8 cellular contexts compared by ENCODE assay signal in genomic region chr9:69223605-69224004, GRCh38. TPM values are rescaled to one million over a fixed set of nuclear protein-coding genes. Genes with fewer than 3 reads are reported as not detected.
DNase-seq lines count a peak whose midpoint lies in the region; ATAC-seq, FAIRE-seq and TF ChIP-seq lines count a peak whose summit lies in the region.

No MANE protein-coding gene starts in this region.

- TF ChIP-seq CTCF in breast epithelium (IDR thresholded peaks at IDR 0.05) (peak; percentile 39 to 54 (median 54)), kidney (IDR thresholded peaks at IDR 0.05; ENCODE audit: borderline replicate concordance, extremely low read depth, insufficient read depth) (peak; percentile 35)

- DNase-seq in activated CD4-positive, alpha-beta T cell treated with anti-CD3 and anti-CD28 coated beads, Interleukin-2, amount 10 ng/mL, durations not matched to agents 24 days and 14 days, result peak; percentile 51
- no peak for DNase-seq in activated CD4-positive, alpha-beta T cell treated with anti-CD3 and anti-CD28 coated beads for 1 hour
- DNase-seq in NCI-H1105 treated with DMSO at 0.1 percent for 48 hours (lab: John Stamatoyannopoulos, UW), result peak; percentile 20
- no peak for DNase-seq in breast epithelium (ENCODE audit: low spot score in 2 of 2)
- DNase-seq in kidney, result no peak
- no peak for DNase-seq in DMS79 (lab: John Stamatoyannopoulos, UW)
- no peak for DNase-seq in activated CD8-positive, alpha-beta memory T cell treated with anti-CD3 and anti-CD28 coated beads for 24 hours

- H3K4me1 ChIP-seq in breast epithelium (no peaks in the 10 kb centered on the region), kidney (ENCODE audit: control insufficient read depth in 1 of 2, insufficient read depth in 1 of 2, low read depth in 1 of 2, low read length in 2 of 2) (no peaks in the 10 kb centered on the region)

- H3K36me3 ChIP-seq in breast epithelium (no peaks in the 10 kb centered on the region), kidney (ENCODE audit: control insufficient read depth in 1 of 2, insufficient read depth in 2 of 2, low read length in 2 of 2) (peaks cover 20 to 48% of the 10 kb centered on the region in 2 donors)

- peaks cover 10% of the 10 kb centered on the region for H3K36me3 Mint-ChIP-seq in activated CD4-positive, alpha-beta T cell treated with anti-CD3 and anti-CD28 coated beads, Interleukin-2, amount 10 ng/mL, durations not matched to agents 24 days and 14 days (ENCODE audit: low read depth)

- no peaks in the 10 kb centered on the region for H3K9me3 ChIP-seq in breast epithelium
- H3K9me3 ChIP-seq in kidney (ENCODE audit: control insufficient read depth in 1 of 2, low read length in 2 of 2), result no peaks in the 10 kb centered on the region

- TF ChIP-seq POLR2A in breast epithelium (IDR thresholded peaks at IDR 0.05), result no peak

- H3K27ac ChIP-seq in breast epithelium (no peak overlapping the region), kidney (ENCODE audit: low read depth in 2 of 2, low read length in 2 of 2) (no peak overlapping the region)

- H3K27me3 ChIP-seq in breast epithelium, result no peaks in the 10 kb centered on the region

- H3K27me3 Mint-ChIP-seq in activated CD4-positive, alpha-beta T cell treated with anti-CD3 and anti-CD28 coated beads, Interleukin-2, amount 10 ng/mL, durations not matched to agents 24 days and 14 days, result no peaks in the 10 kb centered on the region

- H3K9me3 Mint-ChIP-seq in activated CD4-positive, alpha-beta T cell treated with anti-CD3 and anti-CD28 coated beads, Interleukin-2, amount 10 ng/mL, durations not matched to agents 24 days and 14 days, result no peaks in the 10 kb centered on the region

- H3K9ac ChIP-seq in kidney (ENCODE audit: low read length in 2 of 2), result no peak overlapping the region

- no peaks in the 10 kb centered on the region for H3K4me1 Mint-ChIP-seq in activated CD4-positive, alpha-beta T cell treated with anti-CD3 and anti-CD28 coated beads, Interleukin-2, amount 10 ng/mL, durations not matched to agents 24 days and 14 days

- H3K27ac Mint-ChIP-seq in activated CD4-positive, alpha-beta T cell treated with anti-CD3 and anti-CD28 coated beads, Interleukin-2, amount 10 ng/mL, durations not matched to agents 24 days and 14 days, result no peak overlapping the region

- H3K4me3 ChIP-seq in breast epithelium, result no peak overlapping the region
- no peak overlapping the region for H3K4me3 ChIP-seq in kidney (ENCODE audit: low read length in 2 of 2)

- H3K4me3 Mint-ChIP-seq in activated CD4-positive, alpha-beta T cell treated with anti-CD3 and anti-CD28 coated beads, Interleukin-2, amount 10 ng/mL, durations not matched to agents 24 days and 14 days, result no peak overlapping the region

- FAIRE-seq in kidney (lab: Jason Lieb, UNC), result no peak

- no peak for ATAC-seq in activated CD4-positive, CD25-positive, alpha-beta regulatory T cell treated with anti-CD3 and anti-CD28 coated beads, Interleukin-2, amount 50 U/mL, for 24 hours

- intact Hi-C loops in activated CD4-positive, alpha-beta T cell treated with anti-CD3 and anti-CD28 coated beads, Interleukin-2, amount 10 ng/mL, durations not matched to agents 24 days and 14 days (cut with micrococcal nuclease), result no loop called here
- intact Hi-C loops in breast epithelium (cut with DNase I; ENCODE audit: low total_unique reads) (loop anchor here (5.0 kb wide), 1 partner anchor 704 kb away; no protein-coding TSS in a partner anchor), kidney (cut with DNase I) (no loop called here)

RNA-seq across cellular contexts. Expression of gene TJP2, which starts 49.5 kb away (rescaled TPM):
- total RNA-seq in activated CD4-positive, alpha-beta T cell treated with anti-CD3 and anti-CD28 coated beads, Interleukin-2, amount 10 ng/mL, durations not matched to agents 24 days and 14 days, result 18.0 and 19.4 TPM in 2 replicates
- 100 to 1,000 TPM in 2 of 3 donors, 10 to 100 TPM in 1; 85.2 to 125 (median 108) TPM for total RNA-seq in breast epithelium
- 148 TPM for total RNA-seq in kidney
- 35.9 TPM for polyA plus RNA-seq in kidney (ENCODE audit: insufficient read depth, low read depth, low replicate concordance)

Comparison
In these comparisons a context has a peak if more than half of its experiments do, and no peak if none do; other contexts are left out.
1. DNase-seq: peak in activated CD4-positive, alpha-beta T cell treated with anti-CD3 and anti-CD28 coated beads, Interleukin-2, amount 10 ng/mL, durations not matched to agents 24 days and 14 days (single experiment) and NCI-H1105 treated with DMSO at 0.1 percent for 48 hours (single experiment); none in activated CD4-positive, alpha-beta T cell treated with anti-CD3 and anti-CD28 coated beads for 1 hour (single experiment), breast epithelium (0 of 2), kidney (single experiment), DMS79 (single experiment) and activated CD8-positive, alpha-beta memory T cell treated with anti-CD3 and anti-CD28 coated beads for 24 hours (single experiment).